In the genomic region with DNA sequence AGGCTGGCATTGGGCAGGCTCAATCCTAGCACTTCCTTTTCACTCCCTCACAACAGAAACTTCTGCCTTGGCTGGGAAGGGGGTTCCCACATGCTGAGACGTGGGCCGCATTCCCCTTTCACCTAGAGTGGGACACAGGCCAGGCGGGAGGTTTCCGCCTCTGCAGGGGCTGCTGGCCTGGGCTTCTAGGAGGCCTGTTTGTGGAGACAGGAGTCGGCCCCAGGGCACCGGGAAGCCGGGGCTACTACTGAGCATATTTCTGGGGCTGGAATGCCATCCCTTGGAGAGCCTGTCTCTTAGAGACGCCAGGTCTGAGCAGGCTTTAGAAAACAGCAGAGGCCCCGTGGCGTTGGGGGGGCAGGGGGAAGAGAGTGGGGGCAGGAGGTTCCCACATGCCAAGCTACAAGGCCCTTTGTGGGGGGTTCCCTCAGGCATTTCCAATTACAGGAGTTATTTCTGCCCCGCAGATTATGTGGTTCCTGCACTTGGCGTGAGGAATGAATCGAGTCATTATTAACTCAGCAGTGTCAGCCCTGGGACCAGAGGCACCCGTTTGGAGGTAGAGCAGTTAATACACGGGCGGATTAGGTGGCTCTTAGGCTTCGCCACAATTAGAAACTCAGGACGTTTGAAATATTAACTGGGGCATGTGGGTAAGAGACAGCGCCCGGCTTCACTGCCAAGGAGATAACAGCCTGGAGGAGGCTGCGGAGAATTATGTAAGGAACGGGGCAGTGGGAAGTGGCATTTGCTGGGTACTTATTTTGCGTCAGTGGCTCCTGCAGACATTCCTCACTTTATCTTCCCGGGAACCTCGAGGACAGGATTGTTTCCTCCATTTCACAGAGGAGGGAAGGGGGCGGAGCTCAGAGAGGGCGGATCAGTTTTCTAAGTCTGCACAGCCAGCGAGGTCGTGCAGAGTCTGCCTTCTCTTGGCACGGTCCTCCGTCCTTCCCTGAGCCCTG, we compare ENCODE assay signal across 10 cellular contexts.
A peak's percentile ranks its signal among the peaks of the same experiment; 100 is the strongest.
DNase-seq lines count a peak whose midpoint lies in the region; ATAC-seq, FAIRE-seq and TF ChIP-seq lines count a peak whose summit lies in the region.
"Had no signal": no experiment of that assay in that cellular context is flagged by ENCODE, and none has a peak within 500 bp of the region (broad histone marks: within the 10 kb centered on the region; RNA-seq: fewer than 3 reads in every experiment).

No MANE protein-coding gene starts in this region.

- no peaks in the 10 kb centered on the region for H3K27me3 Mint-ChIP-seq in neural crest cell (ENCODE audit: low read depth)

- H3K4me3 ChIP-seq in liver (ENCODE audit: low read depth in 1 of 3, low read length in 3 of 3) (no peak overlapping the region), HepG2 (replicated peaks in 1 of 3; ENCODE audit: insufficient read depth in 1 of 3, low read depth in 2 of 3, low read length in 3 of 3) (no peak overlapping the region), heart left ventricle (peak overlapping the region in 9 of 12 donors; percentile 8 to 42 (median 24)), aorta (ENCODE audit: low read length in 2 of 2) (peak overlapping the region in 1 of 2 donors; percentile 36)
- H3K4me3 ChIP-seq: A549 had no signal

- no peak overlapping the region for H2AFZ ChIP-seq in HepG2 (ENCODE audit: low read length)

- in situ Hi-C loops in HepG2 (cut with HindIII; ENCODE audit: extremely low pct_ligation_motif_present, low pct_unique_long_range_greater_than_20kb): no loop called here

- H3K79me2 ChIP-seq in HepG2 (ENCODE audit: insufficient read depth, low read length): no peaks in the 10 kb centered on the region

- intact Hi-C loops in HepG2 (cut with micrococcal nuclease; ENCODE audit: unreplicated experiment): no loop called here
- intact Hi-C loops in heart left ventricle (cut with DNase I): no loop called here
- intact Hi-C loops in aorta (cut with DNase I): no loop called here

- TF ChIP-seq RAD21 in liver (IDR thresholded peaks at IDR 0.05) (peak in 1 of 2 donors; percentile 39), HepG2 (CRISPR knock-in tag; IDR thresholded peaks at IDR 0.05) (no peak)

- no peaks in the 10 kb centered on the region for H3K9me3 ChIP-seq in liver (ENCODE audit: control insufficient read depth in 4 of 4, low read length in 3 of 4)
- no peaks in the 10 kb centered on the region for H3K9me3 ChIP-seq in HepG2 (ENCODE audit: low read length)
- H3K9me3 ChIP-seq in heart left ventricle: no peaks in the 10 kb centered on the region
- H3K9me3 ChIP-seq in aorta (ENCODE audit: control insufficient read depth, low read length): no peaks in the 10 kb centered on the region
- H3K9me3 ChIP-seq: A549 had no signal

- H3K9me3 Mint-ChIP-seq in neural crest cell: no peaks in the 10 kb centered on the region

- CTCF ChIA-PET in HepG2 (lab: Yijun Ruan, JAX; ENCODE audit: low intra/inter-chr PET ratio, low total read pairs): no interaction called here

- no peak for ATAC-seq in HepG2
- ATAC-seq in heart left ventricle: peak; percentile 56 to 88 (median 79)
- peak; percentile 20 for ATAC-seq in aorta (ENCODE audit: low FRiP score)
- no peak for ATAC-seq in HG03135 (IDR thresholded peaks at IDR 0.05; ENCODE audit: unreplicated experiment)
- ATAC-seq: A549 had no signal

- H3K36me3 Mint-ChIP-seq in neural crest cell (ENCODE audit: low read depth): no peaks in the 10 kb centered on the region

- H3K4me1 ChIP-seq in liver (ENCODE audit: control insufficient read depth in 4 of 4, insufficient read depth in 4 of 4, low read length in 3 of 4): peaks cover 0 to 7% (median 3%) of the 10 kb centered on the region in 4 donors
- H3K4me1 ChIP-seq in HepG2 (ENCODE audit: insufficient read depth, low read length): no peaks in the 10 kb centered on the region
- H3K4me1 ChIP-seq in heart left ventricle: peaks cover 0 to 44% (median 11%) of the 10 kb centered on the region in 12 donors
- no peaks in the 10 kb centered on the region for H3K4me1 ChIP-seq in aorta (ENCODE audit: control insufficient read depth in 1 of 2, insufficient read depth in 2 of 2, low read length in 2 of 2)
- H3K4me1 ChIP-seq: A549 had no signal

- WGBS in liver: 75% methylated on average over 31 of the region's 31 CpGs
- 49% methylated on average over 24 of the region's 31 CpGs for WGBS in HepG2 (ENCODE audit: low lambda C conversion rate)
- WGBS in heart left ventricle, 4 donors: 24 to 34% (median 29%) methylated on average over 27 to 31 of the region's 31 CpGs
- WGBS in aorta, 2 donors: 12 to 15% methylated on average over 31 of the region's 31 CpGs

- H3K4me1 Mint-ChIP-seq in neural crest cell: peaks cover 25% of the 10 kb centered on the region

- POLR2A ChIA-PET in HepG2 (lab: Yijun Ruan, JAX): no interaction called here

- no peaks in the 10 kb centered on the region for H3K27me3 ChIP-seq in liver (ENCODE audit: control insufficient read depth in 4 of 4, insufficient read depth in 4 of 4, low read length in 3 of 4)
- H3K27me3 ChIP-seq in HepG2 (ENCODE audit: control insufficient read depth in 1 of 2, insufficient read depth in 2 of 2, low read length in 2 of 2): peaks cover 2 to 8% of the 10 kb centered on the region in 2 experiments; a peak in 1 of 5 replicates
- H3K27me3 ChIP-seq in heart left ventricle: no peaks in the 10 kb centered on the region
- H3K27me3 ChIP-seq in aorta (ENCODE audit: control insufficient read depth in 1 of 2, insufficient read depth in 2 of 2, low read length in 1 of 2): no peaks in the 10 kb centered on the region

- H4K20me1 ChIP-seq in HepG2 (ENCODE audit: insufficient read depth, low read length): no peaks in the 10 kb centered on the region

- TF ChIP-seq POLR2A in HepG2 (IDR thresholded peaks at IDR 0.05; ENCODE audit: insufficient read depth in 1 of 2, low read depth in 2 of 2, low read length in 2 of 2) (no peak), heart left ventricle (IDR thresholded peaks at IDR 0.05) (no peak)

- no peak overlapping the region for H3K27ac ChIP-seq in liver (ENCODE audit: low read depth in 1 of 2, low read length in 2 of 2)
- H3K27ac ChIP-seq in HepG2 (ENCODE audit: extremely low read length, insufficient read depth, low read length): no peak overlapping the region
- peak overlapping the region in 8 of 12 donors; percentile 29 to 65 (median 46) for H3K27ac ChIP-seq in heart left ventricle
- no peak overlapping the region for H3K27ac ChIP-seq in aorta (ENCODE audit: low read depth in 1 of 2, low read length in 2 of 2)
- H3K27ac ChIP-seq: A549 had no signal

- H3K27ac Mint-ChIP-seq in neural crest cell (ENCODE audit: unreplicated experiment): peak overlapping the region; percentile 44

- H3K9ac ChIP-seq in liver (ENCODE audit: low read depth in 1 of 2, low read length in 2 of 2): no peak overlapping the region
- no peak overlapping the region for H3K9ac ChIP-seq in HepG2 (ENCODE audit: insufficient read depth, low read depth, low read length)

- no peaks in the 10 kb centered on the region for H3K36me3 ChIP-seq in liver (ENCODE audit: control insufficient read depth in 4 of 4, insufficient read depth in 3 of 4, low read depth in 1 of 4, low read length in 3 of 4)
- H3K36me3 ChIP-seq in HepG2 (replicated peaks in 1 of 2; ENCODE audit: control insufficient read depth in 1 of 2, insufficient read depth in 2 of 2, low read length in 2 of 2): no peaks in the 10 kb centered on the region
- no peaks in the 10 kb centered on the region for H3K36me3 ChIP-seq in heart left ventricle
- no peaks in the 10 kb centered on the region for H3K36me3 ChIP-seq in aorta (ENCODE audit: control insufficient read depth in 1 of 2, insufficient read depth in 2 of 2, low read length in 1 of 2)

- TF ChIP-seq CTCF in liver (IDR thresholded peaks at IDR 0.05; ENCODE audit: low read depth, low read length, missing input control): no peak
- TF ChIP-seq CTCF in HepG2 (CRISPR knock-in tag; IDR thresholded peaks at IDR 0.05): no peak
- no peak for TF ChIP-seq CTCF in heart left ventricle (IDR thresholded peaks at IDR 0.05)
- no peak for TF ChIP-seq CTCF in neural crest cell (conservative IDR thresholded peaks at IDR 0.05)

- TF ChIP-seq EP300 in HepG2 (IDR thresholded peaks at IDR 0.05; ENCODE audit: low read depth in 2 of 2, low read length in 2 of 2): no peak
- TF ChIP-seq EP300 in HepG2 (CRISPR knock-in tag; IDR thresholded peaks at IDR 0.05; ENCODE audit: borderline replicate concordance): no peak

- H3K4me2 ChIP-seq in HepG2 (ENCODE audit: low read depth, low read length): no peak overlapping the region
- H3K4me2 ChIP-seq: A549 had no signal

- BruUV-seq in HepG2 (replicated peaks; lab: Mats Ljungman, UMichigan): no TSS peak

- no peak for DNase-seq in HepG2 (ENCODE audit: low spot score)
- peak in 2 of 5 donors; percentile 57 to 67 for DNase-seq in heart left ventricle
- peak; percentile 25 for DNase-seq in neural crest cell (ENCODE audit: low read depth, low spot score)
- DNase-seq in aorta: peak in 1 of 2 donors; percentile 71
- no peak for DNase-seq in NCI-H510A (lab: John Stamatoyannopoulos, UW)
- no peak for DNase-seq in mesenteric fat pad (ENCODE audit: low spot score)
- DNase-seq: NCI-H187 had no signal

- FAIRE-seq in HepG2 (lab: Jason Lieb, UNC): no peak
- FAIRE-seq: A549 had no signal

- H3K4me3 Mint-ChIP-seq in neural crest cell: peak overlapping the region; percentile 53

TF ChIP-seq in liver, 16 proteins besides CTCF, POLR2A, EP300 and RAD21:
- TF ChIP-seq EGR1 (IDR thresholded peaks at IDR 0.05; ENCODE audit: low read depth in 2 of 2) (no peak), NR2F2 (IDR thresholded peaks at IDR 0.05) (peak; percentile 71), SP1 (IDR thresholded peaks at IDR 0.05) (peak; percentile 31)

TF ChIP-seq in HepG2, 621 proteins besides CTCF, POLR2A, EP300 and RAD21:
- TF ChIP-seq AGO1 (IDR thresholded peaks at IDR 0.05; ENCODE audit: low read depth, low read length, poor library complexity, severe bottlenecking): no peak
- no peak for TF ChIP-seq KLF6 (CRISPR knock-in tag; IDR thresholded peaks at IDR 0.05)
- no peak for TF ChIP-seq CREB1 (IDR thresholded peaks at IDR 0.05)
- no peak for TF ChIP-seq CREB1 (CRISPR knock-in tag; IDR thresholded peaks at IDR 0.05)
- no peak for TF ChIP-seq FIP1L1 (IDR thresholded peaks at IDR 0.05; ENCODE audit: borderline replicate concordance, insufficient read depth, low read depth, low read length)
- no peak for TF ChIP-seq ELF1 (CRISPR knock-in tag; IDR thresholded peaks at IDR 0.05)
- TF ChIP-seq EZH2 (conservative IDR thresholded peaks at IDR 0.05; ENCODE audit: low read depth, low read length): no peak

Comparison
In these comparisons a context has a peak if more than half of its experiments do, and no peak if none do; other contexts are left out.
1. H3K27ac ChIP-seq: peak in heart left ventricle (8 of 12); none in liver (0 of 2), HepG2 (single experiment) and aorta (0 of 2).
2. H3K4me3 ChIP-seq: peak in heart left ventricle (9 of 12); none in liver (0 of 3) and HepG2 (0 of 3).
3. ATAC-seq: peak in heart left ventricle (4 of 4) and aorta (single experiment); none in HepG2 (single experiment) and HG03135 (single experiment).